ENCODE assay signal across 11 cellular contexts in genomic region chr17:63497708-63498483, GRCh38. TPM values are rescaled to one million over a fixed set of nuclear protein-coding genes. Genes with fewer than 3 reads are reported as not detected.
DNase-seq lines count a peak whose midpoint lies in the region; ATAC-seq, FAIRE-seq and TF ChIP-seq lines count a peak whose summit lies in the region.
"Had no signal": no experiment of that assay in that cellular context is flagged by ENCODE, and none has a peak within 500 bp of the region (broad histone marks: within the 10 kb centered on the region; RNA-seq: fewer than 3 reads in every experiment).

No MANE protein-coding gene starts in this region.

- no peak overlapping the region for H3K4me3 ChIP-seq in left ventricle myocardium inferior

- no peaks in the 10 kb centered on the region for H3K9me3 ChIP-seq in left ventricle myocardium inferior (replicated peaks)

- no peak overlapping the region for H3K27ac ChIP-seq in left ventricle myocardium inferior (replicated peaks)

- ATAC-seq in Right ventricle myocardium superior (ENCODE audit: poor library complexity) (no peak), GM19351 (IDR thresholded peaks at IDR 0.05; ENCODE audit: unreplicated experiment) (no peak)

- H3K4me1 ChIP-seq in left ventricle myocardium inferior, result no peaks in the 10 kb centered on the region

- intact Hi-C loops in left ventricle myocardium inferior (cut with micrococcal nuclease) (no loop called here), Right ventricle myocardium superior (cut with DNase I) (no loop called here)

- no peak for TF ChIP-seq POLR2A in erythroblast (IDR thresholded peaks at IDR 0.05; ENCODE audit: low read length)

- H3K27me3 ChIP-seq in left ventricle myocardium inferior (ENCODE audit: low read depth), result peaks cover 15% of the 10 kb centered on the region

- TF ChIP-seq CTCF in left ventricle myocardium inferior (IDR thresholded peaks at IDR 0.05; ENCODE audit: borderline replicate concordance), result peak; percentile 17

- no peaks in the 10 kb centered on the region for H3K36me3 ChIP-seq in left ventricle myocardium inferior

- peak; percentile 42 for FAIRE-seq in urothelium cell line (lab: Jason Lieb, UNC)

- DNase-seq in left ventricle myocardium inferior, result no peak
- DNase-seq in Right ventricle myocardium superior, result no peak
- peak; percentile 78 to 83 for DNase-seq in NCI-H524 (lab: John Stamatoyannopoulos, UW)
- DNase-seq in erythroblast (lab: John Stamatoyannopoulos, UW), result peak; percentile 23 to 25
- DNase-seq in urothelium cell line (ENCODE audit: low spot score), result no peak
- DNase-seq in NCI-H748 treated with DMSO at 0.1 percent for 48 hours (lab: John Stamatoyannopoulos, UW), result no peak
- DNase-seq in activated CD4-positive, alpha-beta T cell treated with anti-CD3 and anti-CD28 coated beads, Interleukin-2, amount 50 U/mL, for 1 hour, result no peak
- DNase-seq: activated naive CD4-positive, alpha-beta T cell treated with anti-CD3 and anti-CD28 coated beads, Interleukin-2, amount 10 ng/mL, durations not matched to agents 7 days and 5 days; OCI-M1 had no signal

RNA-seq across cellular contexts. Expression of gene ACE, which starts 21.0 kb away (rescaled TPM):
- total RNA-seq in left ventricle myocardium inferior, result 6.2 TPM
- total RNA-seq in Right ventricle myocardium superior, result 5.4 TPM

RNA-seq across cellular contexts. Expression of gene KCNH6, which starts 25.3 kb away (rescaled TPM):
- total RNA-seq in left ventricle myocardium inferior (not detected), Right ventricle myocardium superior (not detected)
- total RNA-seq: urinary bladder had no signal

RNA-seq across cellular contexts. Expression of gene CYB561, which starts 51.8 kb away (rescaled TPM):
- 9.0 TPM for total RNA-seq in left ventricle myocardium inferior
- 18.9 TPM for total RNA-seq in Right ventricle myocardium superior

RNA-seq across cellular contexts. Expression of gene DCAF7, which starts 52.4 kb away (rescaled TPM):
- total RNA-seq in left ventricle myocardium inferior, result 45.7 TPM
- 35.5 TPM for total RNA-seq in Right ventricle myocardium superior

Comparison
In these comparisons a context has a peak if more than half of its experiments do, and no peak if none do; other contexts are left out.
1. DNase-seq: peak in NCI-H524 (2 of 2) and erythroblast (2 of 2); none in left ventricle myocardium inferior (single experiment), Right ventricle myocardium superior (single experiment), urothelium cell line (single experiment), NCI-H748 treated with DMSO at 0.1 percent for 48 hours (single experiment) and activated CD4-positive, alpha-beta T cell treated with anti-CD3 and anti-CD28 coated beads, Interleukin-2, amount 50 U/mL, for 1 hour (single experiment).